ENCODE assay signal across 23 cellular contexts in genomic region chr2:188665196-188665595, GRCh38.
A peak's percentile ranks its signal among the peaks of the same experiment; 100 is the strongest.
DNase-seq lines count a peak whose midpoint lies in the region; TF ChIP-seq lines count a peak whose summit lies in the region.
"Had no signal": no experiment of that assay in that cellular context is flagged by ENCODE, and none has a peak within 500 bp of the region (broad histone marks: within the 10 kb centered on the region; RNA-seq: fewer than 3 reads in every experiment).

No MANE protein-coding gene starts in this region.

- H3K9me3 Mint-ChIP-seq in HFFc6 = no peaks in the 10 kb centered on the region
- no peaks in the 10 kb centered on the region for H3K9me3 Mint-ChIP-seq in endodermal cell
- H3K9me3 Mint-ChIP-seq: activated naive CD8-positive, alpha-beta T cell treated with anti-CD3 and anti-CD28 coated beads for 36 hours; activated T-cell treated with anti-CD3 and anti-CD28 coated beads, Interleukin-2, amount 50 U/mL, for 4 hours; central memory CD8-positive, alpha-beta T cell had no signal

- H3K4me1 Mint-ChIP-seq in HFFc6 (ENCODE audit: low read depth) = peaks cover 34% of the 10 kb centered on the region
- H3K4me1 Mint-ChIP-seq in endodermal cell = no peaks in the 10 kb centered on the region
- H3K4me1 Mint-ChIP-seq: activated naive CD8-positive, alpha-beta T cell treated with anti-CD3 and anti-CD28 coated beads for 36 hours; central memory CD8-positive, alpha-beta T cell had no signal

- no peak overlapping the region for H3K9ac ChIP-seq in endodermal cell (ENCODE audit: extremely low read depth, low read length, poor library complexity, severe bottlenecking)
- H3K9ac ChIP-seq: BLaER1 treated with 17β-estradiol and CSF1 and Interleukin-3, amounts not matched to agents 10 nM and 100 nM had no signal

- CTCF ChIA-PET in HEK293T (lab: Yijun Ruan, JAX) = no interaction called here

- H3K36me3 Mint-ChIP-seq in HFFc6 (ENCODE audit: low read depth) (no peaks in the 10 kb centered on the region), endodermal cell (ENCODE audit: low read depth) (no peaks in the 10 kb centered on the region)
- H3K36me3 Mint-ChIP-seq: activated CD4-positive, alpha-beta memory T cell treated with anti-CD3 and anti-CD28 coated beads for 36 hours; activated naive CD8-positive, alpha-beta T cell treated with anti-CD3 and anti-CD28 coated beads for 36 hours had no signal

- H3K36me3 ChIP-seq in suprapubic skin (no peaks in the 10 kb centered on the region), endodermal cell (ENCODE audit: control insufficient read depth, insufficient read depth, low read length) (no peaks in the 10 kb centered on the region), HAP-1 (replicated peaks) (no peaks in the 10 kb centered on the region)
- H3K36me3 ChIP-seq: BLaER1 treated with 17β-estradiol and CSF1 and Interleukin-3, amounts not matched to agents 10 nM and 100 nM; gastrocnemius medialis; Peyer's patch; spleen had no signal

- TF ChIP-seq CTCF in HFFc6 (IDR thresholded peaks at IDR 0.05) (no peak), suprapubic skin (IDR thresholded peaks at IDR 0.05) (no peak), endodermal cell (conservative IDR thresholded peaks at IDR 0.05) (no peak)

- WGBS in suprapubic skin = 63% methylated on average over 2 of the region's 2 CpGs
- WGBS in endodermal cell (ENCODE audit: insufficient coverage in 1 of 2, insufficient read length in 1 of 2), 2 experiments = 89% methylated on average over 1 of the region's 2 CpGs; no CpG with 5 or more reads in 1 of the 2 experiments

- H3K4me3 ChIP-seq in suprapubic skin (no peak overlapping the region), endodermal cell (ENCODE audit: low read length) (no peak overlapping the region), HAP-1 (no peak overlapping the region)
- H3K4me3 ChIP-seq: BLaER1 treated with 17β-estradiol and CSF1 and Interleukin-3, amounts not matched to agents 10 nM and 100 nM; gastrocnemius medialis; K562; Peyer's patch; spleen had no signal

- H3K4me1 ChIP-seq in suprapubic skin (no peaks in the 10 kb centered on the region), endodermal cell (ENCODE audit: control insufficient read depth, insufficient read depth, low read length) (no peaks in the 10 kb centered on the region), HAP-1 (no peaks in the 10 kb centered on the region)
- H3K4me1 ChIP-seq: gastrocnemius medialis, Peyer's patch, spleen had no signal

- H3K9me3 ChIP-seq in suprapubic skin (no peaks in the 10 kb centered on the region), endodermal cell (ENCODE audit: control insufficient read depth, low read length) (no peaks in the 10 kb centered on the region), HAP-1 (no peaks in the 10 kb centered on the region)
- H3K9me3 ChIP-seq: BLaER1 treated with 17β-estradiol and CSF1 and Interleukin-3, amounts not matched to agents 10 nM and 100 nM; gastrocnemius medialis; Peyer's patch; spleen had no signal

- TF ChIP-seq POLR2A in suprapubic skin (IDR thresholded peaks at IDR 0.05) = no peak

- H3K27me3 Mint-ChIP-seq in HFFc6 (ENCODE audit: insufficient read depth) = no peaks in the 10 kb centered on the region
- no peaks in the 10 kb centered on the region for H3K27me3 Mint-ChIP-seq in endodermal cell (ENCODE audit: insufficient read depth)
- H3K27me3 Mint-ChIP-seq: activated CD4-positive, alpha-beta memory T cell treated with anti-CD3 and anti-CD28 coated beads for 36 hours; activated naive CD8-positive, alpha-beta T cell treated with anti-CD3 and anti-CD28 coated beads for 36 hours; central memory CD8-positive, alpha-beta T cell had no signal

- H3K4me3 Mint-ChIP-seq in HFFc6 (peak overlapping the region; percentile 78), endodermal cell (no peak overlapping the region)
- H3K4me3 Mint-ChIP-seq: activated CD4-positive, alpha-beta memory T cell treated with anti-CD3 and anti-CD28 coated beads for 36 hours; activated naive CD8-positive, alpha-beta T cell treated with anti-CD3 and anti-CD28 coated beads for 36 hours; activated T-cell treated with anti-CD3 and anti-CD28 coated beads, Interleukin-2, amount 50 U/mL, for 4 hours; central memory CD8-positive, alpha-beta T cell had no signal

- no peak for TF ChIP-seq EP300 in suprapubic skin (IDR thresholded peaks at IDR 0.05)

- H3K27ac Mint-ChIP-seq in HFFc6 = peak overlapping the region; percentile 45
- no peak overlapping the region for H3K27ac Mint-ChIP-seq in endodermal cell
- H3K27ac Mint-ChIP-seq: activated CD4-positive, alpha-beta memory T cell treated with anti-CD3 and anti-CD28 coated beads for 36 hours; activated naive CD8-positive, alpha-beta T cell treated with anti-CD3 and anti-CD28 coated beads for 36 hours had no signal

- POLR2A ChIA-PET in HEK293T (lab: Yijun Ruan, JAX) = no interaction called here

- in situ Hi-C loops in HAP-1 (cut with MboI; ENCODE audit: low sequenced_read_pairs) = no loop called here

- DNase-seq in HFFc6 (peak; percentile 42), astrocyte of the hippocampus (ENCODE audit: low read depth, low spot score) (peak; percentile 55), iris pigment epithelial cell (ENCODE audit: low read depth) (peak; percentile 75), suprapubic skin (ENCODE audit: low spot score in 2 of 2) (no peak), HEK293T (ENCODE audit: extremely low spot score) (no peak), endodermal cell (no peak), HAP-1 (ENCODE audit: low spot score in 2 of 2) (no peak), HPDE6-E6E7 (ENCODE audit: extremely low spot score) (no peak)
- DNase-seq: activated CD4-positive, alpha-beta memory T cell treated with anti-CD3 and anti-CD28 coated beads for 36 hours; activated naive CD8-positive, alpha-beta T cell treated with anti-CD3 and anti-CD28 coated beads for 36 hours; activated T-cell treated with anti-CD3 and anti-CD28 coated beads, Interleukin-2, amount 50 U/mL, for 4 hours; effector memory CD4-positive, alpha-beta T cell; GOT3; NCI-H1048; NCI-H2171; NCI-H774; Peyer's patch; spleen had no signal

- H3K27ac ChIP-seq in suprapubic skin = peak overlapping the region; percentile 13
- H3K27ac ChIP-seq in endodermal cell (ENCODE audit: low read depth, low read length) = no peak overlapping the region
- H3K27ac ChIP-seq: BLaER1 treated with 17β-estradiol and CSF1 and Interleukin-3, amounts not matched to agents 10 nM and 100 nM; gastrocnemius medialis; Peyer's patch; spleen; VCaP had no signal

- H3K27me3 ChIP-seq in suprapubic skin = no peaks in the 10 kb centered on the region
- no peaks in the 10 kb centered on the region for H3K27me3 ChIP-seq in endodermal cell (ENCODE audit: control insufficient read depth, insufficient read depth, low read length, poor library complexity, severe bottlenecking)
- H3K27me3 ChIP-seq in HAP-1 (ENCODE audit: low read depth) = no peaks in the 10 kb centered on the region
- H3K27me3 ChIP-seq: BLaER1 treated with 17β-estradiol and CSF1 and Interleukin-3, amounts not matched to agents 10 nM and 100 nM; gastrocnemius medialis; Peyer's patch; spleen had no signal

TF ChIP-seq in HEK293T, 16 proteins besides CTCF, POLR2A, EP300 and RAD21:
- TF ChIP-seq ARNT (IDR thresholded peaks at IDR 0.05) (no peak), TARDBP (IDR thresholded peaks at IDR 0.05) (no peak), SP1 (IDR thresholded peaks at IDR 0.05) (no peak), SUZ12 (IDR thresholded peaks at IDR 0.05) (no peak), CTBP1 (IDR thresholded peaks at IDR 0.05; ENCODE audit: borderline replicate concordance) (no peak), BHLHE40 (IDR thresholded peaks at IDR 0.05; ENCODE audit: borderline replicate concordance) (no peak), NFRKB (IDR thresholded peaks at IDR 0.05) (no peak), FOXK2 (IDR thresholded peaks at IDR 0.05) (no peak), FOXM1 (IDR thresholded peaks at IDR 0.05; ENCODE audit: borderline replicate concordance) (no peak), LEF1 (IDR thresholded peaks at IDR 0.05; ENCODE audit: borderline replicate concordance) (no peak), ELF4 (IDR thresholded peaks at IDR 0.05) (no peak), L3MBTL2 (conservative IDR thresholded peaks at IDR 0.05) (no peak), FOXA1 (IDR thresholded peaks at IDR 0.05) (no peak), HDGF (IDR thresholded peaks at IDR 0.05; ENCODE audit: borderline replicate concordance) (no peak), PKNOX1 (IDR thresholded peaks at IDR 0.05) (no peak), ZNF384 (IDR thresholded peaks at IDR 0.05) (no peak)

Comparison
In these comparisons a context has a peak if more than half of its experiments do, and no peak if none do; other contexts are left out.
1. DNase-seq: peak in HFFc6 (single experiment), astrocyte of the hippocampus (single experiment) and iris pigment epithelial cell (single experiment); none in suprapubic skin (0 of 2), HEK293T (single experiment), endodermal cell (single experiment), HAP-1 (0 of 2) and HPDE6-E6E7 (single experiment).